ENCODE assay signal across 8 cellular contexts in genomic region chr16:30409125-30410060, GRCh38. TPM values are rescaled to one million over a fixed set of nuclear protein-coding genes. Genes with fewer than 3 reads are reported as not detected.
A peak's percentile ranks its signal among the peaks of the same experiment; 100 is the strongest.
DNase-seq lines count a peak whose midpoint lies in the region; ATAC-seq and TF ChIP-seq lines count a peak whose summit lies in the region.

No MANE protein-coding gene starts in this region.

- CTCF ChIA-PET in WTC11 (lab: Charles Lee): interaction anchor here (0.5 to 4.9 kb wide), 42 partner anchors 9 to 377 kb away, joined by 3 to 97 read pairs (median 5); partner anchors contain the start of genes CD2BP2, DCTPP1, TBC1D10B and TBX6

- no peaks in the 10 kb centered on the region for H3K9me3 Mint-ChIP-seq in WTC11

- ATAC-seq in HG02759 (IDR thresholded peaks at IDR 0.05; ENCODE audit: unreplicated experiment): peak; percentile 47
- ATAC-seq in WTC11: peak; percentile 68
- no peak for ATAC-seq in GM18861 (IDR thresholded peaks at IDR 0.05; ENCODE audit: unreplicated experiment)

- no peak overlapping the region; the same call in 1 of the 2 replicates for H3K27ac Mint-ChIP-seq in WTC11

- DNase-seq in DMS 273 treated with DMSO at 0.1 percent for 48 hours (lab: John Stamatoyannopoulos, UW) (peak; percentile 76), NCI-H2227 treated with DMSO at 0.1 percent for 48 hours (lab: John Stamatoyannopoulos, UW) (peak; percentile 88), WTC11 (ENCODE audit: low spot score) (peak; percentile 96), T47D (ENCODE audit: low read depth in 1 of 2, low spot score in 1 of 2) (peak; percentile 77 to 88), iris pigment epithelial cell (ENCODE audit: low read depth) (peak; percentile 76)
- DNase-seq in stimulated activated CD4-positive, alpha-beta T cell treated with anti-CD3 and anti-CD28 coated beads, Interleukin-12 subunit alpha, Interleukin-12 subunit beta, amount 100 ng/mL, for 4 hours: peak; percentile 91

- POLR2A ChIA-PET in WTC11 (lab: Charles Lee): interaction anchor here (0.5 to 1.7 kb wide), 8 partner anchors 9 to 254 kb away, joined by 3 to 12 read pairs (median 3); no protein-coding TSS in a partner anchor

- H3K27me3 Mint-ChIP-seq in WTC11 (ENCODE audit: low read depth): peaks cover 6% of the 10 kb centered on the region

- peaks cover 21% of the 10 kb centered on the region for H3K36me3 Mint-ChIP-seq in WTC11

- peak overlapping the region; percentile 70; the same call in 1 of the 2 replicates for H3K4me3 Mint-ChIP-seq in WTC11

- H3K4me1 Mint-ChIP-seq in WTC11: peaks cover 20% of the 10 kb centered on the region

- in situ Hi-C loops in T47D (cut with HindIII; ENCODE audit: low pct_unique_long_range_greater_than_20kb, low sequenced_read_pairs): no loop called here

- peak; percentile 81 for TF ChIP-seq CTCF in WTC11 (IDR thresholded peaks at IDR 0.05)

TF ChIP-seq in WTC11, 78 proteins besides CTCF, POLR2A, EP300 and RAD21:
- TF ChIP-seq FOXJ3 (CRISPR knock-in tag; IDR thresholded peaks at IDR 0.05; ENCODE audit: borderline replicate concordance): no peak
- TF ChIP-seq SMAD3 (CRISPR knock-in tag; IDR thresholded peaks at IDR 0.05; ENCODE audit: borderline replicate concordance): no peak
- no peak for TF ChIP-seq ZNF121 (CRISPR knock-in tag; IDR thresholded peaks at IDR 0.05)
- TF ChIP-seq ZNF416 (CRISPR knock-in tag; IDR thresholded peaks at IDR 0.05): 0 out of 2 replicates have a peak, but pooled peaks have one; percentile 12
- TF ChIP-seq NFATC4 (CRISPR knock-in tag; IDR thresholded peaks at IDR 0.05): no peak
- TF ChIP-seq ZNF138 (CRISPR knock-in tag; conservative IDR thresholded peaks at IDR 0.05): no peak
- TF ChIP-seq CREM (CRISPR knock-in tag; IDR thresholded peaks at IDR 0.05): no peak
- TF ChIP-seq, protein P1, sequence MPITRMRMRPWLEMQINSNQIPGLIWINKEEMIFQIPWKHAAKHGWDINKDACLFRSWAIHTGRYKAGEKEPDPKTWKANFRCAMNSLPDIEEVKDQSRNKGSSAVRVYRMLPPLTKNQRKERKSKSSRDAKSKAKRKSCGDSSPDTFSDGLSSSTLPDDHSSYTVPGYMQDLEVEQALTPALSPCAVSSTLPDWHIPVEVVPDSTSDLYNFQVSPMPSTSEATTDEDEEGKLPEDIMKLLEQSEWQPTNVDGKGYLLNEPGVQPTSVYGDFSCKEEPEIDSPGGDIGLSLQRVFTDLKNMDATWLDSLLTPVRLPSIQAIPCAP (CRISPR knock-in tag; IDR thresholded peaks at IDR 0.05): no peak

RNA-seq across cellular contexts. Expression of gene ZNF771, which starts 2.0 kb away (rescaled TPM):
- total RNA-seq in WTC11 (2021): 10.0 to 12.5 TPM (median 11.3 TPM) in 3 replicates

RNA-seq across cellular contexts. Expression of gene ZNF48, which starts 14.2 kb away (rescaled TPM):
- total RNA-seq in WTC11 (2021): 31.3 to 39.3 TPM (median 32.1 TPM) in 3 replicates

RNA-seq across cellular contexts. Expression of gene DCTPP1, which starts 20.4 kb away (rescaled TPM):
- 69.0 to 72.2 TPM (median 70.5 TPM) in 3 replicates for total RNA-seq in WTC11 (2021)

RNA-seq across cellular contexts. Expression of gene SEPTIN1, which starts 27.0 kb away (rescaled TPM):
- 2.3 to 2.7 TPM (median 2.6 TPM) in 3 replicates for total RNA-seq in WTC11 (2021)

RNA-seq across cellular contexts. Expression of gene MYL11, which starts 34.8 kb away (rescaled TPM):
- total RNA-seq in WTC11 (2021): 0.80 to 1.3 TPM (median 0.85 TPM) in 3 replicates
